Comparison of ENCODE assay signal across 8 cellular contexts in genomic region chr7:2864999-2865670, GRCh38. TPM values are rescaled to one million over a fixed set of nuclear protein-coding genes. Genes with fewer than 3 reads are reported as not detected.
DNase-seq lines count a peak whose midpoint lies in the region; ATAC-seq, FAIRE-seq and TF ChIP-seq lines count a peak whose summit lies in the region.

No MANE protein-coding gene starts in this region.

- H3K4me3 ChIP-seq in thyroid gland (replicated peaks in 1 of 3), result no peak overlapping the region

- intact Hi-C loops in activated T-helper 1 cell treated with anti-CD3 and anti-CD28 coated beads, Interleukin-12 subunit alpha, Interleukin-12 subunit beta, Interleukin-2, Interleukin-4 antibody, amounts not matched to agents 30 ng/mL and 10 ng/mL and 1 ng/mL, durations not matched to agents 14 hours and 24 hours and 36 hours (cut with micrococcal nuclease), result loop anchor here (1.0 to 5.0 kb wide), 7 partner anchors 148 to 808 kb away; no protein-coding TSS in a partner anchor
- intact Hi-C loops in thyroid gland (cut with DNase I), result loop anchor here (10.0 kb wide), 1 partner anchor 290 kb away; no protein-coding TSS in a partner anchor

- H3K9me3 ChIP-seq in thyroid gland, result no peaks in the 10 kb centered on the region

- H3K36me3 ChIP-seq in thyroid gland, result no peaks in the 10 kb centered on the region

- H3K4me1 Mint-ChIP-seq in activated T-helper 1 cell treated with anti-CD3 and anti-CD28 coated beads, Interleukin-12 subunit alpha, Interleukin-12 subunit beta, Interleukin-2, Interleukin-4 antibody, amounts not matched to agents 30 ng/mL and 10 ng/mL and 1 ng/mL, durations not matched to agents 14 hours and 24 hours and 36 hours (ENCODE audit: low read depth), result peaks cover 40% of the 10 kb centered on the region

- DNase-seq in DMS153 (lab: John Stamatoyannopoulos, UW) (peak; percentile 67), RCC 7860 (ENCODE audit: low spot score) (peak; percentile 49), fibroblast of peridontal ligament (ENCODE audit: extremely low read depth) (peak; percentile 80), omental fat pad (ENCODE audit: low spot score) (peak; percentile 89), thyroid gland (peak; percentile 55 to 62), OCI-M2 (lab: John Stamatoyannopoulos, UW; ENCODE audit: unreplicated experiment) (no peak)
- peak; percentile 41 for DNase-seq in activated T-helper 1 cell treated with anti-CD3 and anti-CD28 coated beads, Interleukin-12 subunit alpha, Interleukin-12 subunit beta, Interleukin-2, Interleukin-4 antibody, amounts not matched to agents 30 ng/mL and 10 ng/mL and 1 ng/mL, durations not matched to agents 14 hours and 24 hours and 36 hours (ENCODE audit: low spot score)

- peak overlapping the region; percentile 78 for H3K4me3 Mint-ChIP-seq in activated T-helper 1 cell treated with anti-CD3 and anti-CD28 coated beads, Interleukin-12 subunit alpha, Interleukin-12 subunit beta, Interleukin-2, Interleukin-4 antibody, amounts not matched to agents 30 ng/mL and 10 ng/mL and 1 ng/mL, durations not matched to agents 14 hours and 24 hours and 36 hours

- no peaks in the 10 kb centered on the region for H3K27me3 Mint-ChIP-seq in activated T-helper 1 cell treated with anti-CD3 and anti-CD28 coated beads, Interleukin-12 subunit alpha, Interleukin-12 subunit beta, Interleukin-2, Interleukin-4 antibody, amounts not matched to agents 30 ng/mL and 10 ng/mL and 1 ng/mL, durations not matched to agents 14 hours and 24 hours and 36 hours (ENCODE audit: insufficient read depth)

- H3K27me3 ChIP-seq in thyroid gland, result no peaks in the 10 kb centered on the region

- peaks cover 2% of the 10 kb centered on the region for H3K36me3 Mint-ChIP-seq in activated T-helper 1 cell treated with anti-CD3 and anti-CD28 coated beads, Interleukin-12 subunit alpha, Interleukin-12 subunit beta, Interleukin-2, Interleukin-4 antibody, amounts not matched to agents 30 ng/mL and 10 ng/mL and 1 ng/mL, durations not matched to agents 14 hours and 24 hours and 36 hours (ENCODE audit: low read depth)

- peaks cover 0 to 20% of the 10 kb centered on the region in 2 donors for H3K4me1 ChIP-seq in thyroid gland

- 39 to 60% methylated on average over 7 to 17 of the region's 17 CpGs for WGBS in thyroid gland, 2 donors

- H3K9me3 Mint-ChIP-seq in activated T-helper 1 cell treated with anti-CD3 and anti-CD28 coated beads, Interleukin-12 subunit alpha, Interleukin-12 subunit beta, Interleukin-2, Interleukin-4 antibody, amounts not matched to agents 30 ng/mL and 10 ng/mL and 1 ng/mL, durations not matched to agents 14 hours and 24 hours and 36 hours, result no peaks in the 10 kb centered on the region

- TF ChIP-seq CTCF in omental fat pad (IDR thresholded peaks at IDR 0.05) (peak in 1 of 3 donors; percentile 79), thyroid gland (IDR thresholded peaks at IDR 0.05) (peak; percentile 59 to 86 (median 84))

- ATAC-seq in HG02885 (IDR thresholded peaks at IDR 0.05; ENCODE audit: poor library complexity, unreplicated experiment) (peak; percentile 32), omental fat pad (ENCODE audit: low FRiP score) (no peak)

- no peak for TF ChIP-seq POLR2A in thyroid gland (IDR thresholded peaks at IDR 0.05)

- no peak overlapping the region for H3K27ac ChIP-seq in thyroid gland

- FAIRE-seq in RCC 7860 (lab: Jason Lieb, UNC), result no peak

- peak overlapping the region; percentile 90 for H3K27ac Mint-ChIP-seq in activated T-helper 1 cell treated with anti-CD3 and anti-CD28 coated beads, Interleukin-12 subunit alpha, Interleukin-12 subunit beta, Interleukin-2, Interleukin-4 antibody, amounts not matched to agents 30 ng/mL and 10 ng/mL and 1 ng/mL, durations not matched to agents 14 hours and 24 hours and 36 hours

RNA-seq across cellular contexts. Expression of gene GNA12, which starts 21.0 kb away (rescaled TPM):
- 36.3 and 36.4 TPM in 2 replicates for total RNA-seq in activated T-helper 1 cell treated with anti-CD3 and anti-CD28 coated beads, Interleukin-12 subunit alpha, Interleukin-12 subunit beta, Interleukin-2, Interleukin-4 antibody, amounts not matched to agents 30 ng/mL and 10 ng/mL and 1 ng/mL, durations not matched to agents 14 hours and 24 hours and 36 hours
- total RNA-seq in omental fat pad (10 to 100 TPM; 26.3 to 54.8 (median 36.9) TPM), thyroid gland (10 to 100 TPM; 17.9 to 33.3 (median 21.7) TPM)
